Comparison of ENCODE assay signal across 1 cellular context in genomic region chr5:139636975-139637408, GRCh38.
TF ChIP-seq lines count a peak whose summit lies in the region.

No MANE protein-coding gene starts in this region.

TF ChIP-seq in K562, 482 proteins besides CTCF, POLR2A, EP300 and RAD21 (continued from another document and continues in another):
- TF ChIP-seq PRDM10 (IDR thresholded peaks at IDR 0.05; ENCODE audit: partially characterized antibody) = peak; percentile 14
- no peak for TF ChIP-seq PCBP1 (IDR thresholded peaks at IDR 0.05; ENCODE audit: low read depth, low read length, poor library complexity, severe bottlenecking)
- no peak for TF ChIP-seq ZNF586 (CRISPR knock-in tag; conservative IDR thresholded peaks at IDR 0.05)
- no peak for TF ChIP-seq ZNF354B (CRISPR knock-in tag; IDR thresholded peaks at IDR 0.05)
- peak; percentile 59; the same call in 1 of the 2 replicates for TF ChIP-seq ADNP (tag; IDR thresholded peaks at IDR 0.05)
- TF ChIP-seq ZNF140 (CRISPR knock-in tag; IDR thresholded peaks at IDR 0.05) = no peak
- no peak for TF ChIP-seq ZBTB7A (IDR thresholded peaks at IDR 0.05; ENCODE audit: borderline replicate concordance, control insufficient read depth, low read depth, low read length)
- TF ChIP-seq FOXJ3 (CRISPR knock-in tag; IDR thresholded peaks at IDR 0.05) = no peak
- TF ChIP-seq C11orf30 (IDR thresholded peaks at IDR 0.05; ENCODE audit: low read depth) = no peak
- TF ChIP-seq ZNF316 (IDR thresholded peaks at IDR 0.05) = no peak
- no peak for TF ChIP-seq ZNF695 (CRISPR knock-in tag; IDR thresholded peaks at IDR 0.05)
- peak; percentile 81; the same call in 1 of the 2 replicates for TF ChIP-seq HDGF (IDR thresholded peaks at IDR 0.05)
- 0 out of 2 replicates have a peak, but pooled peaks have one; percentile 30 for TF ChIP-seq NKRF (IDR thresholded peaks at IDR 0.05; ENCODE audit: borderline replicate concordance)
- no peak for TF ChIP-seq DMBX1 (CRISPR knock-in tag; IDR thresholded peaks at IDR 0.05; ENCODE audit: borderline replicate concordance)
- no peak for TF ChIP-seq CAMTA2 (CRISPR knock-in tag; conservative IDR thresholded peaks at IDR 0.05)
- no peak for TF ChIP-seq MAFG (tag; conservative IDR thresholded peaks at IDR 0.05)
- no peak for TF ChIP-seq TCF7 (IDR thresholded peaks at IDR 0.05; ENCODE audit: borderline replicate concordance)
- TF ChIP-seq ZNF395 (CRISPR knock-in tag; IDR thresholded peaks at IDR 0.05) = no peak
- TF ChIP-seq RUNX1 (IDR thresholded peaks at IDR 0.05; ENCODE audit: low read depth) = no peak
- no peak for TF ChIP-seq PCBP2 (IDR thresholded peaks at IDR 0.05; ENCODE audit: low read depth, low read length, poor library complexity, severe bottlenecking)
- no peak for TF ChIP-seq XRCC4 (IDR thresholded peaks at IDR 0.05; ENCODE audit: extremely low read depth, insufficient read depth, insufficient read length)
- TF ChIP-seq TRIM24 (IDR thresholded peaks at IDR 0.05) = 0 out of 4 replicates have a peak, but pooled peaks of 1 of the 2 experiments have one; percentile 15
- TF ChIP-seq ESRRA (IDR thresholded peaks at IDR 0.05; ENCODE audit: borderline replicate concordance, low read depth) = no peak
- TF ChIP-seq XRCC5 (IDR thresholded peaks at IDR 0.05; ENCODE audit: low read depth, low read length) = no peak
- no peak for TF ChIP-seq NFE2 (IDR thresholded peaks at IDR 0.05; ENCODE audit: low read depth)
- no peak for TF ChIP-seq RBM17 (IDR thresholded peaks at IDR 0.05; ENCODE audit: borderline replicate concordance, low read depth, low read length)
- TF ChIP-seq TFAP4 (CRISPR knock-in tag; IDR thresholded peaks at IDR 0.05; ENCODE audit: borderline replicate concordance) = no peak
- TF ChIP-seq NFATC3 (IDR thresholded peaks at IDR 0.05) = no peak
- TF ChIP-seq BCL6 (CRISPR knock-in tag; IDR thresholded peaks at IDR 0.05) = no peak
- TF ChIP-seq LARP7 (IDR thresholded peaks at IDR 0.05) = no peak
- no peak for TF ChIP-seq CBX5 (IDR thresholded peaks at IDR 0.05; ENCODE audit: borderline replicate concordance, low read depth)
- TF ChIP-seq ZNF407 (IDR thresholded peaks at IDR 0.05; ENCODE audit: low read depth) = no peak
- no peak for TF ChIP-seq VEZF1 (CRISPR knock-in tag; IDR thresholded peaks at IDR 0.05)
- TF ChIP-seq FOXA3 (CRISPR knock-in tag; conservative IDR thresholded peaks at IDR 0.05 in 1 of 2, IDR thresholded peaks at IDR 0.05 in 1 of 2) = no peak
- TF ChIP-seq ETS1 (conservative IDR thresholded peaks at IDR 0.05; ENCODE audit: control insufficient read depth, low read depth, low read length) = no peak
